ENCODE assay signal across 9 cellular contexts in the genomic region with DNA sequence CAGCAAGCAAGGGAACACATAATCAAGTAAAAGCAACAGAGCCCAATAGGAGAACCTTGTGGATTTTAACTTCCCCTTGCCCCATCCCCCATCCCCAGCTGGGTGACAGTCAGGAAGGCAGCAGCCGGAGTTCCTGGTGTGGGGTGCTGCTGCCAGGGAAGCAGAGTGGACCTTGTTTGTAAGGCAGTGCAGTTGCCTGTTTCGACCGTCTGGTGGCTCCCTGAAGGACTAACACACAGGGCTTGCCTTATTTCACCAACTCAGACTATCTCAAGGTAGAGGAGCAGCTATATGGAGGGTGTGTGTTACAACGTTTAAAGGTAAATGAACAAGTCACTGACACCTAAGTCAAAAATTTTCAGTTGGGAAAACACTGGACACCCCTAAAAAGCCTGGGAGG. TPM values are rescaled to one million over a fixed set of nuclear protein-coding genes. Genes with fewer than 3 reads are reported as not detected.
A peak's percentile ranks its signal among the peaks of the same experiment; 100 is the strongest.
DNase-seq lines count a peak whose midpoint lies in the region; ATAC-seq and TF ChIP-seq lines count a peak whose summit lies in the region.
"Had no signal": no experiment of that assay in that cellular context is flagged by ENCODE, and none has a peak within 500 bp of the region (broad histone marks: within the 10 kb centered on the region; RNA-seq: fewer than 3 reads in every experiment).

No MANE protein-coding gene starts in this region.

- no peaks in the 10 kb centered on the region for H3K27me3 ChIP-seq in CD4-positive, alpha-beta memory T cell (ENCODE audit: insufficient read depth, low read length)
- H3K27me3 ChIP-seq in right lobe of liver: no peaks in the 10 kb centered on the region

- ATAC-seq in right lobe of liver (peak; percentile 56 to 80 (median 74)), HG03139 (IDR thresholded peaks at IDR 0.05; ENCODE audit: unreplicated experiment) (no peak), HG03442 (IDR thresholded peaks at IDR 0.05; ENCODE audit: unreplicated experiment) (no peak), HG03039 (IDR thresholded peaks at IDR 0.05; ENCODE audit: unreplicated experiment) (no peak)

- no peak for TF ChIP-seq POLR2A in right lobe of liver (IDR thresholded peaks at IDR 0.05)

- TF ChIP-seq CTCF in LNCaP clone FGC (IDR thresholded peaks at IDR 0.05; ENCODE audit: control insufficient read depth, extremely low read depth, insufficient read depth): peak; percentile 62
- peak; percentile 7 to 36 (median 30) for TF ChIP-seq CTCF in right lobe of liver (IDR thresholded peaks at IDR 0.05)

- H3K36me3 ChIP-seq in CD4-positive, alpha-beta memory T cell (ENCODE audit: insufficient read depth, low read length): no peaks in the 10 kb centered on the region
- no peaks in the 10 kb centered on the region for H3K36me3 ChIP-seq in right lobe of liver

- intact Hi-C loops in CD4-positive, alpha-beta memory T cell (cut with micrococcal nuclease): loop anchor here (10.0 kb wide), 1 partner anchor 74 kb away; the partner anchor contains the start of gene KRTAP10-1
- intact Hi-C loops in right lobe of liver (cut with DNase I): no loop called here

- H3K27ac Mint-ChIP-seq in CD4-positive, alpha-beta memory T cell: peak overlapping the region; percentile 83 to 96 (median 93)
- peak overlapping the region; percentile 95 for H3K27ac Mint-ChIP-seq in activated naive CD8-positive, alpha-beta T cell

- H3K9me3 ChIP-seq in CD4-positive, alpha-beta memory T cell (ENCODE audit: control insufficient read depth in 1 of 2, low read length in 2 of 2): no peaks in the 10 kb centered on the region
- no peaks in the 10 kb centered on the region for H3K9me3 ChIP-seq in right lobe of liver

- POLR2A ChIA-PET in CD4-positive, alpha-beta memory T cell (lab: Charles Lee; ENCODE audit: partially characterized antibody): interaction anchor here (1.0 to 5.4 kb wide), 13 partner anchors 12 to 124 kb away, joined by 3 to 89 read pairs (median 5); partner anchors contain the start of genes KRTAP10-12, KRTAP12-2, KRTAP12-3 and KRTAP12-4

- DNase-seq in CD4-positive, alpha-beta memory T cell: no peak
- DNase-seq in LNCaP clone FGC (ENCODE audit: low read depth): peak; percentile 33
- peak in 1 of 3 donors; percentile 57 for DNase-seq in right lobe of liver
- no peak for DNase-seq in islet precursor cell
- DNase-seq: NCI-H524 treated with DMSO at 0.1 percent for 48 hours had no signal

- WGBS in right lobe of liver (ENCODE audit: insufficient coverage, low coverage, low lambda C conversion rate, missing lambda C conversion rate): 10% methylated on average over 2 of the region's 4 CpGs

- peaks cover 2 to 37% (median 30%) of the 10 kb centered on the region in 8 donors for H3K9me3 Mint-ChIP-seq in CD4-positive, alpha-beta memory T cell
- peaks cover 32% of the 10 kb centered on the region for H3K9me3 Mint-ChIP-seq in activated naive CD8-positive, alpha-beta T cell (ENCODE audit: low read depth)

- H3K4me1 ChIP-seq in CD4-positive, alpha-beta memory T cell (ENCODE audit: insufficient read depth, low read length): peaks cover 43% of the 10 kb centered on the region
- no peaks in the 10 kb centered on the region for H3K4me1 ChIP-seq in right lobe of liver

- peak overlapping the region; percentile 39 to 81 (median 68) for H3K4me3 Mint-ChIP-seq in CD4-positive, alpha-beta memory T cell
- peak overlapping the region; percentile 75 for H3K4me3 Mint-ChIP-seq in activated naive CD8-positive, alpha-beta T cell

- H3K4me3 ChIP-seq in CD4-positive, alpha-beta memory T cell (ENCODE audit: low read length in 2 of 2): peak overlapping the region in 1 of 2 donors; percentile 12
- H3K4me3 ChIP-seq in LNCaP clone FGC (ENCODE audit: low read depth, low read length): no peak overlapping the region
- no peak overlapping the region for H3K4me3 ChIP-seq in right lobe of liver

- CTCF ChIA-PET in CD4-positive, alpha-beta memory T cell (lab: Charles Lee; ENCODE audit: partially characterized antibody): interaction anchor here (0.9 to 2.8 kb wide), 10 partner anchors 11 to 124 kb away, joined by 3 to 19 read pairs (median 7); partner anchors contain the start of genes KRTAP12-3 and KRTAP12-4

- peaks cover 22 to 31% of the 10 kb centered on the region in 2 donors for H3K36me3 Mint-ChIP-seq in CD4-positive, alpha-beta memory T cell
- H3K36me3 Mint-ChIP-seq in activated naive CD8-positive, alpha-beta T cell: peaks cover 27% of the 10 kb centered on the region

- no peaks in the 10 kb centered on the region for H3K27me3 Mint-ChIP-seq in CD4-positive, alpha-beta memory T cell
- H3K27me3 Mint-ChIP-seq in activated naive CD8-positive, alpha-beta T cell: no peaks in the 10 kb centered on the region

- H3K4me1 Mint-ChIP-seq in CD4-positive, alpha-beta memory T cell: peaks cover 31 to 60% (median 48%) of the 10 kb centered on the region in 4 donors
- peaks cover 52% of the 10 kb centered on the region for H3K4me1 Mint-ChIP-seq in activated naive CD8-positive, alpha-beta T cell (ENCODE audit: low read depth)

- peak overlapping the region; percentile 40 for H3K27ac ChIP-seq in CD4-positive, alpha-beta memory T cell (ENCODE audit: low read depth, low read length)
- H3K27ac ChIP-seq in right lobe of liver: no peak overlapping the region

RNA-seq across cellular contexts. Expression of gene KRTAP10-8, which starts 6.6 kb away (rescaled TPM):
- not detected for total RNA-seq in CD4-positive, alpha-beta memory T cell
- not detected for polyA plus RNA-seq in CD4-positive, alpha-beta memory T cell
- total RNA-seq in right lobe of liver: not detected

RNA-seq across cellular contexts. Expression of gene KRTAP10-9, which starts 8.4 kb away (rescaled TPM):
- total RNA-seq in CD4-positive, alpha-beta memory T cell: not detected
- polyA plus RNA-seq in CD4-positive, alpha-beta memory T cell: not detected
- total RNA-seq in right lobe of liver: not detected

RNA-seq across cellular contexts. Expression of gene KRTAP10-7, which starts 18.1 kb away (rescaled TPM):
- not detected for total RNA-seq in CD4-positive, alpha-beta memory T cell
- polyA plus RNA-seq in CD4-positive, alpha-beta memory T cell: not detected
- total RNA-seq in right lobe of liver: not detected

RNA-seq across cellular contexts. Expression of gene KRTAP10-10, which starts 18.7 kb away (rescaled TPM):
- not detected for total RNA-seq in CD4-positive, alpha-beta memory T cell
- polyA plus RNA-seq in CD4-positive, alpha-beta memory T cell: not detected
- total RNA-seq in right lobe of liver: not detected

RNA-seq across cellular contexts. Expression of gene KRTAP10-6, which starts 26.2 kb away (rescaled TPM):
- total RNA-seq in CD4-positive, alpha-beta memory T cell: not detected
- not detected for polyA plus RNA-seq in CD4-positive, alpha-beta memory T cell
- total RNA-seq in right lobe of liver: not detected

Comparison
In these comparisons a context has a peak if more than half of its experiments do, and no peak if none do; other contexts are left out.
1. ATAC-seq: peak in right lobe of liver (4 of 4); none in HG03139 (single experiment), HG03442 (single experiment) and HG03039 (single experiment).